Comparison of ENCODE assay signal across 9 cellular contexts in the genomic region with DNA sequence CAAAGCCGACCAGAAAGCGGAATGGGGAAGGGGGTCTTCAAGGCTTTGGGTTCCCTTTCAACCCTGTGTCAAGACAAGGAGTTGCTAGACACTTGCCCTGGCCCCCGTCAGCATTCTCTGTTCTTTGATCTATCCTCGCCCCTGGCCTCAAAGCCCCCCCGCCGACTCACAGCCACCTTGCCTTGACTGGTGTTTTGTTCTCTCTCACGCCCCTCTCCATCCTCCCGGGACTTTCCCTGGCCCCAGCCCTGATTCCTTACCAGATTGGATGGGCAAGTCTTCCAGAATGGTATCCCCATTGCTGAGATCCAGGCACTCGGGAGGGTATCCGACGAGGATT. TPM values are rescaled to one million over a fixed set of nuclear protein-coding genes. Genes with fewer than 3 reads are reported as not detected.
DNase-seq lines count a peak whose midpoint lies in the region; ATAC-seq, FAIRE-seq and TF ChIP-seq lines count a peak whose summit lies in the region.
"Had no signal": no experiment of that assay in that cellular context is flagged by ENCODE, and none has a peak within 500 bp of the region (broad histone marks: within the 10 kb centered on the region; RNA-seq: fewer than 3 reads in every experiment).

No MANE protein-coding gene starts in this region.

- H3K9me3 ChIP-seq in RWPE2 (ENCODE audit: severe bottlenecking), result no peaks in the 10 kb centered on the region
- no peaks in the 10 kb centered on the region for H3K9me3 ChIP-seq in effector memory CD4-positive, alpha-beta T cell (ENCODE audit: control insufficient read depth, low read length)

- peaks cover 26% of the 10 kb centered on the region for H3K27me3 Mint-ChIP-seq in nephron progenitor cell (ENCODE audit: low read depth, poor library complexity)

- ATAC-seq in GM19395 (IDR thresholded peaks at IDR 0.05; ENCODE audit: unreplicated experiment), result peak; percentile 8
- 0 out of 3 replicates have a peak, but pooled peaks have one; percentile 1 for ATAC-seq in RWPE2 (ENCODE audit: low read depth)

- H3K4me1 Mint-ChIP-seq in nephron progenitor cell, result peaks cover 60% of the 10 kb centered on the region

- no peak for FAIRE-seq in frontal cortex (lab: Jason Lieb, UNC)

- peaks cover 10% of the 10 kb centered on the region for H3K9me3 Mint-ChIP-seq in nephron progenitor cell

- peaks cover 35% of the 10 kb centered on the region for H3K4me1 ChIP-seq in RWPE2 (ENCODE audit: insufficient read depth, poor library complexity, severe bottlenecking)
- H3K4me1 ChIP-seq in effector memory CD4-positive, alpha-beta T cell (ENCODE audit: control insufficient read depth, insufficient read depth, low read length, poor library complexity, severe bottlenecking), result peaks cover 20% of the 10 kb centered on the region

- H3K27ac ChIP-seq in RWPE2 (ENCODE audit: poor library complexity, severe bottlenecking), result peak overlapping the region; percentile 81
- H3K27ac ChIP-seq in effector memory CD4-positive, alpha-beta T cell (ENCODE audit: insufficient read depth, low read length, poor library complexity, severe bottlenecking), result peak overlapping the region; percentile 79

- H3K36me3 Mint-ChIP-seq in nephron progenitor cell (ENCODE audit: low read depth), result peaks cover 5% of the 10 kb centered on the region

- peak overlapping the region; percentile 100 for H3K4me3 Mint-ChIP-seq in nephron progenitor cell

- peak overlapping the region; percentile 86 for H3K4me3 ChIP-seq in RWPE2 (ENCODE audit: severe bottlenecking)
- peak overlapping the region; percentile 98 for H3K4me3 ChIP-seq in effector memory CD4-positive, alpha-beta T cell (ENCODE audit: insufficient read depth, low read depth, low read length, poor library complexity, severe bottlenecking)

- H3K27me3 ChIP-seq in RWPE2 (ENCODE audit: insufficient read depth, poor library complexity, severe bottlenecking), result no peaks in the 10 kb centered on the region
- H3K27me3 ChIP-seq in effector memory CD4-positive, alpha-beta T cell (replicated peaks; ENCODE audit: control insufficient read depth, insufficient read depth, low read length, poor library complexity, severe bottlenecking), result no peaks in the 10 kb centered on the region

- peak; percentile 18 for TF ChIP-seq CTCF in RWPE2 (IDR thresholded peaks at IDR 0.05; ENCODE audit: poor library complexity, severe bottlenecking)
- no peak for TF ChIP-seq CTCF in nephron progenitor cell (IDR thresholded peaks at IDR 0.05)

- peaks cover 42% of the 10 kb centered on the region for H3K36me3 ChIP-seq in RWPE2 (ENCODE audit: low read depth)
- peaks cover 16% of the 10 kb centered on the region for H3K36me3 ChIP-seq in effector memory CD4-positive, alpha-beta T cell (ENCODE audit: control insufficient read depth, insufficient read depth, low read length)

- peak overlapping the region; percentile 99 for H3K27ac Mint-ChIP-seq in nephron progenitor cell

- DNase-seq in RWPE2 (ENCODE audit: low spot score) (no peak), nephron progenitor cell (no peak), frontal cortex (ENCODE audit: low spot score in 2 of 2) (no peak), hippocampal formation (lab: John Stamatoyannopoulos, UW) (no peak), cerebellar nuclear complex (lab: John Stamatoyannopoulos, UW) (no peak), putamen (ENCODE audit: low spot score) (no peak)
- peak in 2 of 3 donors; percentile 14 to 27 for DNase-seq in effector memory CD4-positive, alpha-beta T cell

RNA-seq across cellular contexts. Expression of gene YOD1, which starts 0.6 kb away (rescaled TPM):
- 20.8 TPM for total RNA-seq in frontal cortex

RNA-seq across cellular contexts. Expression of gene PFKFB2, which starts 2.7 kb away (rescaled TPM):
- 9.4 TPM for total RNA-seq in frontal cortex

RNA-seq across cellular contexts. Expression of gene C1orf116, which starts 17.8 kb away (rescaled TPM):
- not detected for total RNA-seq in frontal cortex
- total RNA-seq: NCI-H460 had no signal

RNA-seq across cellular contexts. Expression of gene C4BPB, which starts 38.3 kb away (rescaled TPM):
- total RNA-seq in frontal cortex, result not detected
- total RNA-seq: NCI-H460 had no signal

RNA-seq across cellular contexts. Expression of gene C4BPA, which starts 53.6 kb away (rescaled TPM):
- total RNA-seq in frontal cortex, result not detected
- total RNA-seq: NCI-H460 had no signal

Comparison
In these comparisons a context has a peak if more than half of its experiments do, and no peak if none do; other contexts are left out.
1. DNase-seq: peak in effector memory CD4-positive, alpha-beta T cell (2 of 3); none in RWPE2 (single experiment), nephron progenitor cell (single experiment), frontal cortex (0 of 2), hippocampal formation (0 of 2), cerebellar nuclear complex (0 of 2) and putamen (single experiment).